Comparison of ENCODE assay signal across 2 cellular contexts in the genomic region with DNA sequence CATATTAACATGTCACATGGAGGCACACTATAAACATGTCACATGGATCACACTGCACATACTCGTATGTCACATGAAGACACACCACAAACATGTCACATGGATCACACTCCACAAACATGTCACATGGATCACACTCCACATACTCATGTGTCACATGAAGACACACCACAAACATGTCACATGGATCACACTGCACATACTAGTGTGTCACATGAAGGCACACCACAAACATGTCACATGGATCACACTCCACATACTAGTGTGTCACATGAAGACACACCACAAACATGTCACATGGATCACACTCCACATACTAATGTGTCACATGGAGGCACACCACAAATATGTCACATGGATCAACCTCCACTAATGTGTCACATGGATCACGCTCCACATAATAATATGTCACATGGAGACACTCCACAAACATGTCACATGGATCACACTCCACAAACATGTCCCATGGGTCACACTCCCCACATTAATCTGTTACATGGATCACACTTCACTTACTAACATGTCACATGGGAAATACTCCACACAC.
TF ChIP-seq lines count a peak whose summit lies in the region.

No MANE protein-coding gene starts in this region.

TF ChIP-seq in HepG2, 621 proteins besides CTCF, POLR2A, EP300 and RAD21:
- TF ChIP-seq PRPF4 (IDR thresholded peaks at IDR 0.05; ENCODE audit: low read depth, low read length, poor library complexity, severe bottlenecking) (no peak), ATRX (CRISPR knock-in tag; IDR thresholded peaks at IDR 0.05; ENCODE audit: borderline replicate concordance) (no peak), SRSF1 (optimal IDR thresholded peaks at IDR 0.05; ENCODE audit: low read depth, low read length) (no peak), ZBTB38 (CRISPR knock-in tag; IDR thresholded peaks at IDR 0.05) (no peak), CREB1 (IDR thresholded peaks at IDR 0.05) (peak; percentile 17; the same call in 1 of the 2 replicates), CREB1 (CRISPR knock-in tag; IDR thresholded peaks at IDR 0.05) (no peak)
- TF ChIP-seq, protein P1, sequence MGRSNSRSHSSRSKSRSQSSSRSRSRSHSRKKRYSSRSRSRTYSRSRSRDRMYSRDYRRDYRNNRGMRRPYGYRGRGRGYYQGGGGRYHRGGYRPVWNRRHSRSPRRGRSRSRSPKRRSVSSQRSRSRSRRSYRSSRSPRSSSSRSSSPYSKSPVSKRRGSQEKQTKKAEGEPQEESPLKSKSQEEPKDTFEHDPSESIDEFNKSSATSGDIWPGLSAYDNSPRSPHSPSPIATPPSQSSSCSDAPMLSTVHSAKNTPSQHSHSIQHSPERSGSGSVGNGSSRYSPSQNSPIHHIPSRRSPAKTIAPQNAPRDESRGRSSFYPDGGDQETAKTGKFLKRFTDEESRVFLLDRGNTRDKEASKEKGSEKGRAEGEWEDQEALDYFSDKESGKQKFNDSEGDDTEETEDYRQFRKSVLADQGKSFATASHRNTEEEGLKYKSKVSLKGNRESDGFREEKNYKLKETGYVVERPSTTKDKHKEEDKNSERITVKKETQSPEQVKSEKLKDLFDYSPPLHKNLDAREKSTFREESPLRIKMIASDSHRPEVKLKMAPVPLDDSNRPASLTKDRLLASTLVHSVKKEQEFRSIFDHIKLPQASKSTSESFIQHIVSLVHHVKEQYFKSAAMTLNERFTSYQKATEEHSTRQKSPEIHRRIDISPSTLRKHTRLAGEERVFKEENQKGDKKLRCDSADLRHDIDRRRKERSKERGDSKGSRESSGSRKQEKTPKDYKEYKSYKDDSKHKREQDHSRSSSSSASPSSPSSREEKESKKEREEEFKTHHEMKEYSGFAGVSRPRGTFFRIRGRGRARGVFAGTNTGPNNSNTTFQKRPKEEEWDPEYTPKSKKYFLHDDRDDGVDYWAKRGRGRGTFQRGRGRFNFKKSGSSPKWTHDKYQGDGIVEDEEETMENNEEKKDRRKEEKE (IDR thresholded peaks at IDR 0.05), result no peak
- TF ChIP-seq, protein P2, sequence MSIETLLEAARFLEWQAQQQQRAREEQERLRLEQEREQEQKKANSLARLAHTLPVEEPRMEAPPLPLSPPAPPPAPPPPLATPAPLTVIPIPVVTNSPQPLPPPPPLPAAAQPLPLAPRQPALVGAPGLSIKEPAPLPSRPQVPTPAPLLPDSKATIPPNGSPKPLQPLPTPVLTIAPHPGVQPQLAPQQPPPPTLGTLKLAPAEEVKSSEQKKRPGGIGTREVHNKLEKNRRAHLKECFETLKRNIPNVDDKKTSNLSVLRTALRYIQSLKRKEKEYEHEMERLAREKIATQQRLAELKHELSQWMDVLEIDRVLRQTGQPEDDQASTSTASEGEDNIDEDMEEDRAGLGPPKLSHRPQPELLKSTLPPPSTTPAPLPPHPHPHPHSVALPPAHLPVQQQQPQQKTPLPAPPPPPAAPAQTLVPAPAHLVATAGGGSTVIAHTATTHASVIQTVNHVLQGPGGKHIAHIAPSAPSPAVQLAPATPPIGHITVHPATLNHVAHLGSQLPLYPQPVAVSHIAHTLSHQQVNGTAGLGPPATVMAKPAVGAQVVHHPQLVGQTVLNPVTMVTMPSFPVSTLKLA (IDR thresholded peaks at IDR 0.05), result peak; percentile 92

TF ChIP-seq in GM12878, 131 proteins besides CTCF, POLR2A, EP300 and RAD21 (continued from another document):
- TF ChIP-seq BCL3 (IDR thresholded peaks at IDR 0.05; ENCODE audit: borderline replicate concordance, insufficient read depth, low read depth, low read length, poor library complexity, severe bottlenecking), result peak; percentile 59
- TF ChIP-seq GABPA (IDR thresholded peaks at IDR 0.05; ENCODE audit: low read depth), result no peak
